1 cellular context compared by ENCODE assay signal in the genomic region with DNA sequence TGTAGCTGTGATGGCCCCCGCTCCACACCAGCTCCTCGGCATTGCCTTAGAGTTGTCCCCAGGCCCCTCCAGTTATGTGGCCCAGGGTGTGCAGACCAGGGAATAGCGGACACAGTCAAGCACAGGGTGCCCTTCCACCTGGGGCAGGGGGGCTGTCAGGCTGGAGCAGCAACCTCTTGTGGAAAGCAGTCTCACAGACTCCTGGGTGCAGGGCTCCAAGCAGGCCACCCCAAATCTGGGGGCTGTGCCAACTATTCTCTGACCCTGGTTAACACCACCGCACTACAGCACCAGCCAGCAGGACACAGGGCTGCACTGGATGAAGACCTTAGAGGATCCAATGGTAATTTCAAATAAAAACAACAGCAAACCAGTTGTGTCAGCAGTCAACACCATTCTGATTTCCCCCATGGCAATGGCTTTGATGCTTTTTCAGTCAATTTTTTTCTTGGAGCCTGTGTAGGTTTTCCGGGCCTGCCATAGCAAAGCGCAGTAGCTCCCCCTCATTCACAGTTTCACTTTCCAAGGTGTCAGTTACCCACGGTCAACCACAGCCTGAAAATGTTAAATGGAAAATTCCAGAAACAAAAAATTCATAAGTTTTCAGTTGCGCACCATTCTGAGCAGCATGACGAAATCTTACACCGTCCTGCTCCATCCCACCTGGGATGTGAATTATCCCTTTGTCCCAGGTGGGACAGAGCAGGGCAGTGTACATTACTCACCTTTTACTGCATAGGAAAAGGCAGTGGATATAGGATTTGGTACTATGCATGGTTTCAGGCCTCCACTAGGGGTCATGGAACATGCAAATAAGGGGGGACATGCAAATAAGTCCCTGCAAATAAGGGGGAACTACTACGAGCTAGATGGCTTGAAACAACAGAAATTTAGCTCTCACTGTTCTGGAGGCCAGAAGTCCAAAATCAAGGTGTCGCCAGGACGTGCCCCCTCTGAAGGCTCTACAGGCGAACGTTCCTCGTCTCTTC.
TF ChIP-seq lines count a peak whose summit lies in the region.

No MANE protein-coding gene starts in this region.

TF ChIP-seq in GM12891, 5 proteins besides CTCF, POLR2A, EP300 and RAD21:
- TF ChIP-seq SPI1 (IDR thresholded peaks at IDR 0.05; ENCODE audit: low read depth, low read length) (no peak), PAX5 (IDR thresholded peaks at IDR 0.05; ENCODE audit: insufficient read depth, low read length, severe bottlenecking) (no peak), TAF1 (IDR thresholded peaks at IDR 0.05; ENCODE audit: low read depth, low read length) (no peak), POLR2AphosphoS5 (IDR thresholded peaks at IDR 0.05; ENCODE audit: low read depth, low read length) (no peak), POU2F2 (IDR thresholded peaks at IDR 0.05; ENCODE audit: low read depth, low read length) (0 out of 2 replicates have a peak, but pooled peaks have one; percentile 56)
